ENCODE assay signal across 14 cellular contexts in the genomic region with DNA sequence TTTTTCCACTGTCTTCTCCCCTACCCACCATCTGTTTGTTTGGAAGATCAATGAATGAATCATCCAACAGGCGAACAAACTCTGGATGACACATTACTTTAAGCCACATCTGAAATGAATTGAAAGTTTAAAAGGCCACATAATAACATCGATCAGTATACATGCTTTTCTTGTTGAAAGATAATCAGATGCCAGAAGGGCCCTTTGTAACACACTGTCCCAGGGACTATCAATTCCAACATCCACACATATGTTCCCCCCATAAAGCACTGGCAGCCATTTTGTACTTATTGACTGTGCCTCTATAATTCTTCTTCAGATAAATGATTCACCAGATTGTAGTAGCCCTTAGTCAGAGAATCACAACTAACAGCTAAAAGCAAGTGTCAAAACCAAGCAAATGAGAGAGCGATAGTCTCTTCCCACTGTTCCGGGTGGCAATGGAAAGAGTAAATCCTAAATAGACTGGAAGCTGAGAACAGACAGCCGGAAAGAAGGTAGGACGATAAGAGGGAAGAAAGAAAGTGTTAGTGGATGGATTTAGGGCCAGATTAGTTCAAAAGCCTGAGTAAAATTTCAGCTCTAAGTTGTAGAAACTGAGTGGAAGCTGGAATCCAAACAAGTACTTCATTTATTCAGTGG.
DNase-seq lines count a peak whose midpoint lies in the region; ATAC-seq and TF ChIP-seq lines count a peak whose summit lies in the region.
"Had no signal": no experiment of that assay in that cellular context is flagged by ENCODE, and none has a peak within 500 bp of the region (broad histone marks: within the 10 kb centered on the region; RNA-seq: fewer than 3 reads in every experiment).

No MANE protein-coding gene starts in this region.

- no peaks in the 10 kb centered on the region for H3K36me3 ChIP-seq in osteoblast (ENCODE audit: insufficient read depth, low read length)

- H3K9me3 ChIP-seq in osteoblast (ENCODE audit: low read depth, low read length), result no peaks in the 10 kb centered on the region
- H3K9me3 ChIP-seq: mucosa of descending colon had no signal

- intact Hi-C loops in activated T-helper 2 cell treated with anti-CD3 and anti-CD28 coated beads, Interferon-gamma antibody, Interleukin-2, Interleukin-4, amounts not matched to agents 10 μg/mL and 5 μg/mL and 100 μg/mL, durations not matched to agents 14 hours and 24 hours and 36 hours (cut with micrococcal nuclease), result no loop called here

- no peaks in the 10 kb centered on the region for H3K27me3 Mint-ChIP-seq in activated T-helper 2 cell treated with anti-CD3 and anti-CD28 coated beads, Interferon-gamma antibody, Interleukin-2, Interleukin-4, amounts not matched to agents 10 μg/mL and 5 μg/mL and 100 μg/mL, durations not matched to agents 14 hours and 24 hours and 36 hours (ENCODE audit: low read depth)
- H3K27me3 Mint-ChIP-seq: CD4-positive, alpha-beta T cell had no signal

- H4K20me1 ChIP-seq in osteoblast (ENCODE audit: insufficient read depth, low read length), result no peaks in the 10 kb centered on the region

- H2AFZ ChIP-seq in osteoblast (ENCODE audit: low read length), result peak overlapping the region; percentile 75

- no peaks in the 10 kb centered on the region for H3K27me3 ChIP-seq in osteoblast (ENCODE audit: insufficient read depth, low read length)

- H3K27ac Mint-ChIP-seq in activated T-helper 2 cell treated with anti-CD3 and anti-CD28 coated beads, Interferon-gamma antibody, Interleukin-2, Interleukin-4, amounts not matched to agents 10 μg/mL and 5 μg/mL and 100 μg/mL, durations not matched to agents 14 hours and 24 hours and 36 hours, result no peak overlapping the region
- H3K27ac Mint-ChIP-seq: CD4-positive, alpha-beta T cell had no signal

- peak overlapping the region; percentile 57 for H3K4me2 ChIP-seq in osteoblast (ENCODE audit: insufficient read depth, low read length)

- H3K4me1 ChIP-seq in osteoblast (ENCODE audit: insufficient read depth, low read length), result peaks cover 36% of the 10 kb centered on the region

- in situ Hi-C loops in KBM-7 (cut with MboI; ENCODE audit: low pct_unique_long_range_greater_than_20kb, low sequenced_read_pairs), result no loop called here

- H3K4me3 Mint-ChIP-seq in activated T-helper 2 cell treated with anti-CD3 and anti-CD28 coated beads, Interferon-gamma antibody, Interleukin-2, Interleukin-4, amounts not matched to agents 10 μg/mL and 5 μg/mL and 100 μg/mL, durations not matched to agents 14 hours and 24 hours and 36 hours (ENCODE audit: low read depth), result no peak overlapping the region
- H3K4me3 Mint-ChIP-seq: CD4-positive, alpha-beta T cell had no signal

- ATAC-seq in GM19035 (IDR thresholded peaks at IDR 0.05; ENCODE audit: unreplicated experiment), result no peak

- DNase-seq in EL (peak; percentile 67), OCI-M1 (lab: John Stamatoyannopoulos, UW) (peak; percentile 66), erythroblast (lab: John Stamatoyannopoulos, UW) (peak; percentile 14 to 67), osteoblast (ENCODE audit: insufficient read length, low spot score, missing footprints) (no peak), HK-2 (ENCODE audit: unreplicated experiment) (no peak), KBM-7 (no peak)
- DNase-seq in activated T-helper 2 cell treated with anti-CD3 and anti-CD28 coated beads, Interferon-gamma antibody, Interleukin-2, Interleukin-4, amounts not matched to agents 10 μg/mL and 5 μg/mL and 100 μg/mL, durations not matched to agents 14 hours and 24 hours and 36 hours (ENCODE audit: low spot score), result no peak
- DNase-seq: activated effector memory CD4-positive, alpha-beta T cell treated with anti-CD3 and anti-CD28 coated beads, Interleukin-2, amount 50 U/mL, for 16 hours; CD4-positive, alpha-beta T cell; cerebellar nuclear complex; head of caudate nucleus; mucosa of descending colon; NCI-H2029 treated with DMSO at 0.1 percent for 48 hours had no signal

- no peaks in the 10 kb centered on the region for H3K9me3 Mint-ChIP-seq in activated T-helper 2 cell treated with anti-CD3 and anti-CD28 coated beads, Interferon-gamma antibody, Interleukin-2, Interleukin-4, amounts not matched to agents 10 μg/mL and 5 μg/mL and 100 μg/mL, durations not matched to agents 14 hours and 24 hours and 36 hours
- H3K9me3 Mint-ChIP-seq: CD4-positive, alpha-beta T cell had no signal

- H3K36me3 Mint-ChIP-seq in activated T-helper 2 cell treated with anti-CD3 and anti-CD28 coated beads, Interferon-gamma antibody, Interleukin-2, Interleukin-4, amounts not matched to agents 10 μg/mL and 5 μg/mL and 100 μg/mL, durations not matched to agents 14 hours and 24 hours and 36 hours (ENCODE audit: low read depth), result no peaks in the 10 kb centered on the region

- H3K79me2 ChIP-seq in osteoblast (ENCODE audit: insufficient read depth, low read length), result no peaks in the 10 kb centered on the region

- TF ChIP-seq POLR2A in erythroblast (IDR thresholded peaks at IDR 0.05; ENCODE audit: low read length), result no peak

- no peaks in the 10 kb centered on the region for H3K4me1 Mint-ChIP-seq in activated T-helper 2 cell treated with anti-CD3 and anti-CD28 coated beads, Interferon-gamma antibody, Interleukin-2, Interleukin-4, amounts not matched to agents 10 μg/mL and 5 μg/mL and 100 μg/mL, durations not matched to agents 14 hours and 24 hours and 36 hours (ENCODE audit: low read depth)

- no peak for TF ChIP-seq CTCF in osteoblast (IDR thresholded peaks at IDR 0.05; ENCODE audit: extremely low read depth, low read depth, low read length)

- H3K27ac ChIP-seq in osteoblast (ENCODE audit: low read depth, low read length), result peak overlapping the region; percentile 76

- H3K4me3 ChIP-seq in osteoblast (ENCODE audit: insufficient read depth, low read length), result no peak overlapping the region
- H3K4me3 ChIP-seq: mucosa of descending colon had no signal

Comparison
In these comparisons a context has a peak if more than half of its experiments do, and no peak if none do; other contexts are left out.
1. DNase-seq: peak in EL (single experiment), OCI-M1 (single experiment) and erythroblast (2 of 2); none in osteoblast (single experiment), HK-2 (single experiment), activated T-helper 2 cell treated with anti-CD3 and anti-CD28 coated beads, Interferon-gamma antibody, Interleukin-2, Interleukin-4, amounts not matched to agents 10 μg/mL and 5 μg/mL and 100 μg/mL, durations not matched to agents 14 hours and 24 hours and 36 hours (single experiment) and KBM-7 (single experiment).